13 cellular contexts compared by ENCODE assay signal in genomic region chr10:75293456-75293840, GRCh38. TPM values are rescaled to one million over a fixed set of nuclear protein-coding genes. Genes with fewer than 3 reads are reported as not detected.
DNase-seq lines count a peak whose midpoint lies in the region; TF ChIP-seq lines count a peak whose summit lies in the region.
"Had no signal": no experiment of that assay in that cellular context is flagged by ENCODE, and none has a peak within 500 bp of the region (broad histone marks: within the 10 kb centered on the region; RNA-seq: fewer than 3 reads in every experiment).

No MANE protein-coding gene starts in this region.

- no peak overlapping the region for H3K27ac Mint-ChIP-seq in immature natural killer cell
- H3K27ac Mint-ChIP-seq in endothelial cell (ENCODE audit: unreplicated experiment): no peak overlapping the region
- H3K27ac Mint-ChIP-seq: activated naive CD8-positive, alpha-beta T cell treated with anti-CD3 and anti-CD28 coated beads, Interleukin-2, amount 10 ng/mL, durations not matched to agents 7 days and 5 days; stimulated activated naive CD8-positive, alpha-beta T cell treated with anti-CD3 and anti-CD28 coated beads, Interleukin-15, amount 100 ng/mL, for 72 hours; WTC11 had no signal

- H3K9me3 ChIP-seq in sigmoid colon: peaks cover 0 to 3% (median 2%) of the 10 kb centered on the region in 4 donors

- H3K9me3 Mint-ChIP-seq in immature natural killer cell (no peaks in the 10 kb centered on the region), endothelial cell (ENCODE audit: unreplicated experiment) (no peaks in the 10 kb centered on the region)

- H3K27me3 Mint-ChIP-seq in immature natural killer cell (ENCODE audit: low read depth in 3 of 3) (peaks cover 0 to 7% (median 3%) of the 10 kb centered on the region in 3 donors), endothelial cell (ENCODE audit: unreplicated experiment) (no peaks in the 10 kb centered on the region)

- H3K4me1 Mint-ChIP-seq in immature natural killer cell (peaks cover 7% of the 10 kb centered on the region in 2 donors), endothelial cell (ENCODE audit: unreplicated experiment) (no peaks in the 10 kb centered on the region)
- H3K4me1 Mint-ChIP-seq: stimulated activated naive CD8-positive, alpha-beta T cell treated with anti-CD3 and anti-CD28 coated beads, Interleukin-15, amount 100 ng/mL, for 72 hours had no signal

- no peaks in the 10 kb centered on the region for H3K36me3 ChIP-seq in sigmoid colon

- H3K27me3 ChIP-seq in sigmoid colon: no peaks in the 10 kb centered on the region

- intact Hi-C loops in sigmoid colon (cut with DNase I): loop anchor here (10.0 kb wide), 1 partner anchor 211 kb away; no protein-coding TSS in a partner anchor

- peak overlapping the region; percentile 86 to 90 (median 88) for H3K27ac ChIP-seq in sigmoid colon
- H3K27ac ChIP-seq: 22Rv1 had no signal

- 87 to 96% methylated on average over 3 of the region's 3 CpGs for WGBS in sigmoid colon, 2 donors

- H3K36me3 Mint-ChIP-seq in immature natural killer cell: no peaks in the 10 kb centered on the region
- no peaks in the 10 kb centered on the region for H3K36me3 Mint-ChIP-seq in endothelial cell (ENCODE audit: low read depth, unreplicated experiment)
- H3K36me3 Mint-ChIP-seq: activated naive CD8-positive, alpha-beta T cell treated with anti-CD3 and anti-CD28 coated beads, Interleukin-2, amount 10 ng/mL, durations not matched to agents 7 days and 5 days; WTC11 had no signal

- peak; percentile 8 for DNase-seq in DMS 273 (lab: John Stamatoyannopoulos, UW; ENCODE audit: unreplicated experiment)
- DNase-seq in DMS 273 treated with DMSO at 0.1 percent for 48 hours (lab: John Stamatoyannopoulos, UW): no peak
- peak; percentile 4 to 51 for DNase-seq in NCI-H526 (lab: John Stamatoyannopoulos, UW)
- DNase-seq in immature natural killer cell: no peak
- no peak for DNase-seq in sigmoid colon
- DNase-seq in endothelial cell (ENCODE audit: low spot score): no peak
- DNase-seq in glomerular visceral epithelial cell (ENCODE audit: extremely low spot score): no peak
- no peak for DNase-seq in NCI-H2196 (lab: John Stamatoyannopoulos, UW; ENCODE audit: unreplicated experiment)
- DNase-seq: activated naive CD8-positive, alpha-beta T cell treated with anti-CD3 and anti-CD28 coated beads, Interleukin-2, amount 10 ng/mL, durations not matched to agents 7 days and 5 days; Calu3; stimulated activated naive CD8-positive, alpha-beta T cell treated with anti-CD3 and anti-CD28 coated beads, Interleukin-15, amount 100 ng/mL, for 72 hours had no signal

- no peak for TF ChIP-seq CTCF in sigmoid colon (IDR thresholded peaks at IDR 0.05)
- TF ChIP-seq CTCF in endothelial cell (IDR thresholded peaks at IDR 0.05; ENCODE audit: unreplicated experiment): no peak

- peaks cover 0 to 29% (median 25%) of the 10 kb centered on the region in 4 donors for H3K4me1 ChIP-seq in sigmoid colon

- peak overlapping the region; percentile 40 to 88 (median 56) for H3K4me3 Mint-ChIP-seq in immature natural killer cell
- H3K4me3 Mint-ChIP-seq in endothelial cell (ENCODE audit: unreplicated experiment): no peak overlapping the region
- H3K4me3 Mint-ChIP-seq: activated naive CD8-positive, alpha-beta T cell treated with anti-CD3 and anti-CD28 coated beads, Interleukin-2, amount 10 ng/mL, durations not matched to agents 7 days and 5 days; stimulated activated naive CD8-positive, alpha-beta T cell treated with anti-CD3 and anti-CD28 coated beads, Interleukin-15, amount 100 ng/mL, for 72 hours had no signal

- TF ChIP-seq EP300 in sigmoid colon (IDR thresholded peaks at IDR 0.05): no peak

- H3K4me3 ChIP-seq in sigmoid colon: no peak overlapping the region

- no peak for TF ChIP-seq POLR2A in sigmoid colon (IDR thresholded peaks at IDR 0.05)

RNA-seq across cellular contexts. Expression of gene COMTD1, which starts 57.7 kb away (rescaled TPM):
- 10 to 100 TPM; 27.5 to 47.5 (median 42.8) TPM for polyA plus RNA-seq in immature natural killer cell
- 10 to 100 TPM in 2 of 4 donors, 1 to 10 TPM in 2; 7.8 to 11.4 (median 10.3) TPM for total RNA-seq in sigmoid colon
- polyA plus RNA-seq in sigmoid colon: 100 to 1,000 TPM in 2 of 3 donors, 10 to 100 TPM in 1; 56.5 to 147 (median 105) TPM
- 8.9 TPM for total RNA-seq in endothelial cell (ENCODE audit: unreplicated experiment)

Comparison
In these comparisons a context has a peak if more than half of its experiments do, and no peak if none do; other contexts are left out.
1. DNase-seq: peak in DMS 273 (single experiment) and NCI-H526 (2 of 2); none in DMS 273 treated with DMSO at 0.1 percent for 48 hours (single experiment), immature natural killer cell (0 of 3), sigmoid colon (single experiment), endothelial cell (single experiment), glomerular visceral epithelial cell (single experiment) and NCI-H2196 (single experiment).